Comparison of ENCODE assay signal across 2 cellular contexts in genomic region chr2:68438455-68439303, GRCh38.
A peak's percentile ranks its signal among the peaks of the same experiment; 100 is the strongest.
TF ChIP-seq lines count a peak whose summit lies in the region.

No MANE protein-coding gene starts in this region.

TF ChIP-seq in GM12891, 5 proteins besides CTCF, POLR2A, EP300 and RAD21:
- TF ChIP-seq POU2F2 (IDR thresholded peaks at IDR 0.05; ENCODE audit: low read depth, low read length) (peak; percentile 99), SPI1 (IDR thresholded peaks at IDR 0.05; ENCODE audit: low read depth, low read length) (peak; percentile 71), POLR2AphosphoS5 (IDR thresholded peaks at IDR 0.05; ENCODE audit: low read depth, low read length) (peak; percentile 100), PAX5 (IDR thresholded peaks at IDR 0.05; ENCODE audit: insufficient read depth, low read length, severe bottlenecking) (no peak), TAF1 (IDR thresholded peaks at IDR 0.05; ENCODE audit: low read depth, low read length) (no peak)

TF ChIP-seq in GM12878, 131 proteins besides CTCF, POLR2A, EP300 and RAD21 (continues in another document):
- TF ChIP-seq STAT3 (IDR thresholded peaks at IDR 0.05; ENCODE audit: low read depth, low read length): no peak
- TF ChIP-seq, protein P1, sequence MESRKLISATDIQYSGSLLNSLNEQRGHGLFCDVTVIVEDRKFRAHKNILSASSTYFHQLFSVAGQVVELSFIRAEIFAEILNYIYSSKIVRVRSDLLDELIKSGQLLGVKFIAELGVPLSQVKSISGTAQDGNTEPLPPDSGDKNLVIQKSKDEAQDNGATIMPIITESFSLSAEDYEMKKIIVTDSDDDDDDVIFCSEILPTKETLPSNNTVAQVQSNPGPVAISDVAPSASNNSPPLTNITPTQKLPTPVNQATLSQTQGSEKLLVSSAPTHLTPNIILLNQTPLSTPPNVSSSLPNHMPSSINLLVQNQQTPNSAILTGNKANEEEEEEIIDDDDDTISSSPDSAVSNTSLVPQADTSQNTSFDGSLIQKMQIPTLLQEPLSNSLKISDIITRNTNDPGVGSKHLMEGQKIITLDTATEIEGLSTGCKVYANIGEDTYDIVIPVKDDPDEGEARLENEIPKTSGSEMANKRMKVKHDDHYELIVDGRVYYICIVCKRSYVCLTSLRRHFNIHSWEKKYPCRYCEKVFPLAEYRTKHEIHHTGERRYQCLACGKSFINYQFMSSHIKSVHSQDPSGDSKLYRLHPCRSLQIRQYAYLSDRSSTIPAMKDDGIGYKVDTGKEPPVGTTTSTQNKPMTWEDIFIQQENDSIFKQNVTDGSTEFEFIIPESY (IDR thresholded peaks at IDR 0.05): no peak
- TF ChIP-seq, protein P2, sequence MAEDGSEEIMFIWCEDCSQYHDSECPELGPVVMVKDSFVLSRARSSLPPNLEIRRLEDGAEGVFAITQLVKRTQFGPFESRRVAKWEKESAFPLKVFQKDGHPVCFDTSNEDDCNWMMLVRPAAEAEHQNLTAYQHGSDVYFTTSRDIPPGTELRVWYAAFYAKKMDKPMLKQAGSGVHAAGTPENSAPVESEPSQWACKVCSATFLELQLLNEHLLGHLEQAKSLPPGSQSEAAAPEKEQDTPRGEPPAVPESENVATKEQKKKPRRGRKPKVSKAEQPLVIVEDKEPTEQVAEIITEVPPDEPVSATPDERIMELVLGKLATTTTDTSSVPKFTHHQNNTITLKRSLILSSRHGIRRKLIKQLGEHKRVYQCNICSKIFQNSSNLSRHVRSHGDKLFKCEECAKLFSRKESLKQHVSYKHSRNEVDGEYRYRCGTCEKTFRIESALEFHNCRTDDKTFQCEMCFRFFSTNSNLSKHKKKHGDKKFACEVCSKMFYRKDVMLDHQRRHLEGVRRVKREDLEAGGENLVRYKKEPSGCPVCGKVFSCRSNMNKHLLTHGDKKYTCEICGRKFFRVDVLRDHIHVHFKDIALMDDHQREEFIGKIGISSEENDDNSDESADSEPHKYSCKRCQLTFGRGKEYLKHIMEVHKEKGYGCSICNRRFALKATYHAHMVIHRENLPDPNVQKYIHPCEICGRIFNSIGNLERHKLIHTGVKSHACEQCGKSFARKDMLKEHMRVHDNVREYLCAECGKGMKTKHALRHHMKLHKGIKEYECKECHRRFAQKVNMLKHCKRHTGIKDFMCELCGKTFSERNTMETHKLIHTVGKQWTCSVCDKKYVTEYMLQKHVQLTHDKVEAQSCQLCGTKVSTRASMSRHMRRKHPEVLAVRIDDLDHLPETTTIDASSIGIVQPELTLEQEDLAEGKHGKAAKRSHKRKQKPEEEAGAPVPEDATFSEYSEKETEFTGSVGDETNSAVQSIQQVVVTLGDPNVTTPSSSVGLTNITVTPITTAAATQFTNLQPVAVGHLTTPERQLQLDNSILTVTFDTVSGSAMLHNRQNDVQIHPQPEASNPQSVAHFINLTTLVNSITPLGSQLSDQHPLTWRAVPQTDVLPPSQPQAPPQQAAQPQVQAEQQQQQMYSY (CRISPR knock-in tag; IDR thresholded peaks at IDR 0.05): peak; percentile 99
- no peak for TF ChIP-seq MXI1 (IDR thresholded peaks at IDR 0.05; ENCODE audit: low read depth, low read length)
- TF ChIP-seq, protein P3, sequence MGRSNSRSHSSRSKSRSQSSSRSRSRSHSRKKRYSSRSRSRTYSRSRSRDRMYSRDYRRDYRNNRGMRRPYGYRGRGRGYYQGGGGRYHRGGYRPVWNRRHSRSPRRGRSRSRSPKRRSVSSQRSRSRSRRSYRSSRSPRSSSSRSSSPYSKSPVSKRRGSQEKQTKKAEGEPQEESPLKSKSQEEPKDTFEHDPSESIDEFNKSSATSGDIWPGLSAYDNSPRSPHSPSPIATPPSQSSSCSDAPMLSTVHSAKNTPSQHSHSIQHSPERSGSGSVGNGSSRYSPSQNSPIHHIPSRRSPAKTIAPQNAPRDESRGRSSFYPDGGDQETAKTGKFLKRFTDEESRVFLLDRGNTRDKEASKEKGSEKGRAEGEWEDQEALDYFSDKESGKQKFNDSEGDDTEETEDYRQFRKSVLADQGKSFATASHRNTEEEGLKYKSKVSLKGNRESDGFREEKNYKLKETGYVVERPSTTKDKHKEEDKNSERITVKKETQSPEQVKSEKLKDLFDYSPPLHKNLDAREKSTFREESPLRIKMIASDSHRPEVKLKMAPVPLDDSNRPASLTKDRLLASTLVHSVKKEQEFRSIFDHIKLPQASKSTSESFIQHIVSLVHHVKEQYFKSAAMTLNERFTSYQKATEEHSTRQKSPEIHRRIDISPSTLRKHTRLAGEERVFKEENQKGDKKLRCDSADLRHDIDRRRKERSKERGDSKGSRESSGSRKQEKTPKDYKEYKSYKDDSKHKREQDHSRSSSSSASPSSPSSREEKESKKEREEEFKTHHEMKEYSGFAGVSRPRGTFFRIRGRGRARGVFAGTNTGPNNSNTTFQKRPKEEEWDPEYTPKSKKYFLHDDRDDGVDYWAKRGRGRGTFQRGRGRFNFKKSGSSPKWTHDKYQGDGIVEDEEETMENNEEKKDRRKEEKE (IDR thresholded peaks at IDR 0.05): no peak
- no peak for TF ChIP-seq SREBF2 (IDR thresholded peaks at IDR 0.05; ENCODE audit: low read length)
- peak; percentile 86; the same call in 1 of the 2 replicates for TF ChIP-seq POLR2AphosphoS2 (IDR thresholded peaks at IDR 0.05; ENCODE audit: low read depth, low read length)
- TF ChIP-seq, protein P4, sequence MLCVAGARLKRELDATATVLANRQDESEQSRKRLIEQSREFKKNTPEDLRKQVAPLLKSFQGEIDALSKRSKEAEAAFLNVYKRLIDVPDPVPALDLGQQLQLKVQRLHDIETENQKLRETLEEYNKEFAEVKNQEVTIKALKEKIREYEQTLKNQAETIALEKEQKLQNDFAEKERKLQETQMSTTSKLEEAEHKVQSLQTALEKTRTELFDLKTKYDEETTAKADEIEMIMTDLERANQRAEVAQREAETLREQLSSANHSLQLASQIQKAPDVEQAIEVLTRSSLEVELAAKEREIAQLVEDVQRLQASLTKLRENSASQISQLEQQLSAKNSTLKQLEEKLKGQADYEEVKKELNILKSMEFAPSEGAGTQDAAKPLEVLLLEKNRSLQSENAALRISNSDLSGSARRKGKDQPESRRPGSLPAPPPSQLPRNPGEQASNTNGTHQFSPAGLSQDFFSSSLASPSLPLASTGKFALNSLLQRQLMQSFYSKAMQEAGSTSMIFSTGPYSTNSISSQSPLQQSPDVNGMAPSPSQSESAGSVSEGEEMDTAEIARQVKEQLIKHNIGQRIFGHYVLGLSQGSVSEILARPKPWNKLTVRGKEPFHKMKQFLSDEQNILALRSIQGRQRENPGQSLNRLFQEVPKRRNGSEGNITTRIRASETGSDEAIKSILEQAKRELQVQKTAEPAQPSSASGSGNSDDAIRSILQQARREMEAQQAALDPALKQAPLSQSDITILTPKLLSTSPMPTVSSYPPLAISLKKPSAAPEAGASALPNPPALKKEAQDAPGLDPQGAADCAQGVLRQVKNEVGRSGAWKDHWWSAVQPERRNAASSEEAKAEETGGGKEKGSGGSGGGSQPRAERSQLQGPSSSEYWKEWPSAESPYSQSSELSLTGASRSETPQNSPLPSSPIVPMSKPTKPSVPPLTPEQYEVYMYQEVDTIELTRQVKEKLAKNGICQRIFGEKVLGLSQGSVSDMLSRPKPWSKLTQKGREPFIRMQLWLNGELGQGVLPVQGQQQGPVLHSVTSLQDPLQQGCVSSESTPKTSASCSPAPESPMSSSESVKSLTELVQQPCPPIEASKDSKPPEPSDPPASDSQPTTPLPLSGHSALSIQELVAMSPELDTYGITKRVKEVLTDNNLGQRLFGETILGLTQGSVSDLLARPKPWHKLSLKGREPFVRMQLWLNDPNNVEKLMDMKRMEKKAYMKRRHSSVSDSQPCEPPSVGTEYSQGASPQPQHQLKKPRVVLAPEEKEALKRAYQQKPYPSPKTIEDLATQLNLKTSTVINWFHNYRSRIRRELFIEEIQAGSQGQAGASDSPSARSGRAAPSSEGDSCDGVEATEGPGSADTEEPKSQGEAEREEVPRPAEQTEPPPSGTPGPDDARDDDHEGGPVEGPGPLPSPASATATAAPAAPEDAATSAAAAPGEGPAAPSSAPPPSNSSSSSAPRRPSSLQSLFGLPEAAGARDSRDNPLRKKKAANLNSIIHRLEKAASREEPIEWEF (IDR thresholded peaks at IDR 0.05; ENCODE audit: insufficient replicate concordance, low read depth, low read length): peak; percentile 60
- TF ChIP-seq JUND (IDR thresholded peaks at IDR 0.05; ENCODE audit: low read depth, low read length): no peak
- TF ChIP-seq HDGF (IDR thresholded peaks at IDR 0.05): 0 out of 2 replicates have a peak, but pooled peaks have one; percentile 30
- TF ChIP-seq ATF2 (IDR thresholded peaks at IDR 0.05; ENCODE audit: low read length): peak; percentile 62; the same call in 1 of the 2 replicates
- no peak for TF ChIP-seq SMARCA5 (IDR thresholded peaks at IDR 0.05)
- peak; percentile 41; the same call in 1 of the 2 replicates for TF ChIP-seq SPI1 (IDR thresholded peaks at IDR 0.05; ENCODE audit: borderline replicate concordance, insufficient read depth, low read depth, low read length)
- TF ChIP-seq GABPA (IDR thresholded peaks at IDR 0.05; ENCODE audit: low read depth): no peak
- TF ChIP-seq HCFC1 (IDR thresholded peaks at IDR 0.05; ENCODE audit: low read length): no peak; the same call in 1 of the 2 replicates
- no peak for TF ChIP-seq SIX5 (IDR thresholded peaks at IDR 0.05; ENCODE audit: low read depth, low read length, severe bottlenecking)
- no peak for TF ChIP-seq SMC3 (IDR thresholded peaks at IDR 0.05; ENCODE audit: borderline replicate concordance, low read length)
- 0 out of 2 replicates have a peak, but pooled peaks have one; percentile 17 for TF ChIP-seq PAX5 (IDR thresholded peaks at IDR 0.05; ENCODE audit: borderline replicate concordance, low read depth, low read length)
- no peak for TF ChIP-seq SUPT20H (IDR thresholded peaks at IDR 0.05; ENCODE audit: borderline replicate concordance, control insufficient read depth, low read depth, low read length)
- peak; percentile 44 for TF ChIP-seq IKZF1 (conservative IDR thresholded peaks at IDR 0.05)
- no peak for TF ChIP-seq NR2C1 (IDR thresholded peaks at IDR 0.05)
- peak; percentile 76 for TF ChIP-seq PBX3 (IDR thresholded peaks at IDR 0.05; ENCODE audit: insufficient replicate concordance, low read depth, low read length)
- TF ChIP-seq CREM (IDR thresholded peaks at IDR 0.05; ENCODE audit: low read depth): no peak; the same call in 1 of the 2 replicates
- peak; percentile 100 for TF ChIP-seq PML (IDR thresholded peaks at IDR 0.05; ENCODE audit: low read length)
- TF ChIP-seq CEBPB (IDR thresholded peaks at IDR 0.05; ENCODE audit: borderline replicate concordance in 1 of 2, low read depth in 2 of 2, low read length in 2 of 2): no peak
- no peak for TF ChIP-seq CHD2 (IDR thresholded peaks at IDR 0.05; ENCODE audit: borderline replicate concordance, low read depth, low read length)
- TF ChIP-seq, protein P5, sequence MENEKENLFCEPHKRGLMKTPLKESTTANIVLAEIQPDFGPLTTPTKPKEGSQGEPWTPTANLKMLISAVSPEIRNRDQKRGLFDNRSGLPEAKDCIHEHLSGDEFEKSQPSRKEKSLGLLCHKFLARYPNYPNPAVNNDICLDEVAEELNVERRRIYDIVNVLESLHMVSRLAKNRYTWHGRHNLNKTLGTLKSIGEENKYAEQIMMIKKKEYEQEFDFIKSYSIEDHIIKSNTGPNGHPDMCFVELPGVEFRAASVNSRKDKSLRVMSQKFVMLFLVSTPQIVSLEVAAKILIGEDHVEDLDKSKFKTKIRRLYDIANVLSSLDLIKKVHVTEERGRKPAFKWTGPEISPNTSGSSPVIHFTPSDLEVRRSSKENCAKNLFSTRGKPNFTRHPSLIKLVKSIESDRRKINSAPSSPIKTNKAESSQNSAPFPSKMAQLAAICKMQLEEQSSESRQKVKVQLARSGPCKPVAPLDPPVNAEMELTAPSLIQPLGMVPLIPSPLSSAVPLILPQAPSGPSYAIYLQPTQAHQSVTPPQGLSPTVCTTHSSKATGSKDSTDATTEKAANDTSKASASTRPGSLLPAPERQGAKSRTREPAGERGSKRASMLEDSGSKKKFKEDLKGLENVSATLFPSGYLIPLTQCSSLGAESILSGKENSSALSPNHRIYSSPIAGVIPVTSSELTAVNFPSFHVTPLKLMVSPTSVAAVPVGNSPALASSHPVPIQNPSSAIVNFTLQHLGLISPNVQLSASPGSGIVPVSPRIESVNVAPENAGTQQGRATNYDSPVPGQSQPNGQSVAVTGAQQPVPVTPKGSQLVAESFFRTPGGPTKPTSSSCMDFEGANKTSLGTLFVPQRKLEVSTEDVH (IDR thresholded peaks at IDR 0.05; ENCODE audit: low read depth, partially characterized antibody): no peak
- 0 out of 2 replicates have a peak, but pooled peaks have one; percentile 18 for TF ChIP-seq RELB (IDR thresholded peaks at IDR 0.05; ENCODE audit: low read depth)
- TF ChIP-seq FOXM1 (IDR thresholded peaks at IDR 0.05; ENCODE audit: low read depth, low read length): peak; percentile 64; the same call in 1 of the 2 replicates
- TF ChIP-seq JUNB (IDR thresholded peaks at IDR 0.05): peak; percentile 22; the same call in 1 of the 2 replicates
- no peak for TF ChIP-seq RCOR1 (conservative IDR thresholded peaks at IDR 0.05; ENCODE audit: low read depth, low read length)
- TF ChIP-seq MTA2 (IDR thresholded peaks at IDR 0.05; ENCODE audit: low read depth): no peak
- TF ChIP-seq NR2C2 (IDR thresholded peaks at IDR 0.05; ENCODE audit: borderline replicate concordance, control insufficient read depth, insufficient read length, low read depth): no peak
